In genomic region chr12:6970096-6970527, GRCh38 we compare ENCODE assay signal across 7 cellular contexts. TPM values are rescaled to one million over a fixed set of nuclear protein-coding genes. Genes with fewer than 3 reads are reported as not detected.
DNase-seq lines count a peak whose midpoint lies in the region; ATAC-seq and TF ChIP-seq lines count a peak whose summit lies in the region.
"Had no signal": no experiment of that assay in that cellular context is flagged by ENCODE, and none has a peak within 500 bp of the region (broad histone marks: within the 10 kb centered on the region; RNA-seq: fewer than 3 reads in every experiment).

No MANE protein-coding gene starts in this region.

- peaks cover 40% of the 10 kb centered on the region for H3K4me1 ChIP-seq in DND-41 (ENCODE audit: insufficient read depth, low read length)

- peak overlapping the region; percentile 74 for H2AFZ ChIP-seq in DND-41 (ENCODE audit: low read depth, low read length)

- H3K4me3 ChIP-seq in DND-41 (ENCODE audit: low read depth in 1 of 2, low read length in 2 of 2) (peak overlapping the region; percentile 67 to 74), dorsolateral prefrontal cortex (peak overlapping the region; percentile 72 to 100 (median 95)), retinal pigment epithelial cell (ENCODE audit: low read length) (peak overlapping the region; percentile 100)

- peak overlapping the region; percentile 90 for H3K4me2 ChIP-seq in DND-41 (ENCODE audit: insufficient read depth, low read length)

- peaks cover 60% of the 10 kb centered on the region for H3K36me3 ChIP-seq in DND-41 (ENCODE audit: insufficient read depth, low read length)

- DNase-seq in DND-41 = no peak
- peak in 1 of 10 donors; percentile 29 for DNase-seq in dorsolateral prefrontal cortex
- no peak for DNase-seq in retinal pigment epithelial cell (ENCODE audit: low read depth)
- DNase-seq in stimulated activated CD4-positive, alpha-beta T cell treated with anti-CD3 and anti-CD28 coated beads, Interleukin-12 subunit alpha, Interleukin-12 subunit beta, amount 100 ng/mL, for 4 hours = no peak
- DNase-seq in stimulated activated CD4-positive, alpha-beta T cell treated with anti-CD3 and anti-CD28 coated beads, Interleukin-4, amount 100 ng/mL, for 24 hours = no peak

- H4K20me1 ChIP-seq in DND-41 (ENCODE audit: insufficient read depth, low read length) = peaks cover 8% of the 10 kb centered on the region; the same call in 1 of the 2 replicates

- H3K27ac ChIP-seq in DND-41 (ENCODE audit: low read length) (peak overlapping the region; percentile 86), dorsolateral prefrontal cortex (peak overlapping the region in 56 of 59 donors; percentile 52 to 97 (median 86))

- H3K9ac ChIP-seq in DND-41 (ENCODE audit: low read depth, low read length) = peak overlapping the region; percentile 80

- no peaks in the 10 kb centered on the region for H3K9me3 ChIP-seq in DND-41 (ENCODE audit: insufficient read depth, low read length, severe bottlenecking)

- TF ChIP-seq CTCF in DND-41 (IDR thresholded peaks at IDR 0.05; ENCODE audit: borderline replicate concordance, extremely low read depth, low read length, poor library complexity, severe bottlenecking) = no peak
- TF ChIP-seq CTCF in dorsolateral prefrontal cortex (IDR thresholded peaks at IDR 0.05 in 54 of 56, conservative IDR thresholded peaks at IDR 0.05 in 2 of 56; ENCODE audit: low read depth in 1 of 56, partially characterized antibody in 56 of 56) = no peak
- no peak for TF ChIP-seq CTCF in retinal pigment epithelial cell (conservative IDR thresholded peaks at IDR 0.05; ENCODE audit: low read depth, low read length)

- intact Hi-C loops in dorsolateral prefrontal cortex (cut with DNase I) = loop anchor here (1.0 to 5.0 kb wide), 4 partner anchors 33 to 308 kb away; partner anchors contain the start of genes LPCAT3 (in 2 of the 2) and ING4 (in 1 of the 2)

- H3K27me3 ChIP-seq in DND-41 (ENCODE audit: insufficient read depth, low read length, poor library complexity) = no peaks in the 10 kb centered on the region
- H3K27me3 ChIP-seq in dorsolateral prefrontal cortex = no peaks in the 10 kb centered on the region

- ATAC-seq in DND-41 (ENCODE audit: insufficient read depth, low read depth) = peak; percentile 21
- ATAC-seq in HG03460 (IDR thresholded peaks at IDR 0.05; ENCODE audit: unreplicated experiment) = peak; percentile 7

- H3K79me2 ChIP-seq in DND-41 (ENCODE audit: insufficient read depth, low read length) = peaks cover 62% of the 10 kb centered on the region

RNA-seq across cellular contexts. Expression of gene PHB2, which starts 0.4 kb away (rescaled TPM):
- total RNA-seq in dorsolateral prefrontal cortex = 100 to 1,000 TPM in 11 of 120 experiments, 10 to 100 TPM in 109; 56.3 to 112 (median 85.1) TPM

RNA-seq across cellular contexts. Expression of gene EMG1, which starts 0.6 kb away (rescaled TPM):
- total RNA-seq in dorsolateral prefrontal cortex = 10 to 100 TPM; 17.2 to 38.2 (median 26.5) TPM

RNA-seq across cellular contexts. Expression of gene PTPN6, which starts 19.0 kb away (rescaled TPM):
- total RNA-seq in dorsolateral prefrontal cortex = 10 to 100 TPM in 52 of 120 experiments, 1 to 10 TPM in 68; 2.6 to 25.6 (median 9.2) TPM

RNA-seq across cellular contexts. Expression of gene C12orf57, which starts 26.3 kb away (rescaled TPM):
- 100 to 1,000 TPM; 102 to 287 (median 162) TPM for total RNA-seq in dorsolateral prefrontal cortex

RNA-seq across cellular contexts. Expression of gene RNU7-1, which starts 26.5 kb away (rescaled TPM):
- total RNA-seq in dorsolateral prefrontal cortex = not detected
- total RNA-seq: M059J had no signal
